ENCODE assay signal across 29 cellular contexts in the genomic region with DNA sequence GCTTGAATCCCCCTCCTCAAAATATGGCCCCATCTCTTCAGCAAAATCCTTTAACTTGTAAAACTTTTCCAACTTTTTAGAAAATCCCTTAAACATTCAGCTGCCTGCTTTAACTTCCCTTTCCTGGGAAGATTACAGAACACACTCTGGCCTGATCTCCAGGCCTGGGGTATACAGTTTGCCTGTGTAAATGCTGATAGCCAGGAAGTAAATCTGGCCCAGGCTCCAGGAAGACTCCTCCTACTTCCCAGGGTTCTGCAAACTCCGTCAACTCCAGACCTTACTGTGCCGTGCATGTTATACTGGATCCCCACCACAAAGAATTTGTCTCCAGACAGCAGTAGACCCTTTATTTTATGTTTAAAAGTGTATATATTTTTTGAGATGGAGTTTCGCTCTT.
"Had no signal": no experiment of that assay in that cellular context is flagged by ENCODE, and none has a peak within 500 bp of the region (broad histone marks: within the 10 kb centered on the region; RNA-seq: fewer than 3 reads in every experiment).

No MANE protein-coding gene starts in this region.

- H3K27me3 ChIP-seq: adrenal gland, cardiac muscle cell, dorsolateral prefrontal cortex, gastroesophageal sphincter, left lung, pancreas, spleen, tibial nerve, vagina had no signal

- ATAC-seq: activated CD8-positive, alpha-beta T cell treated with anti-CD3 and anti-CD28 coated beads for 36 hours; activated T-cell treated with anti-CD3 and anti-CD28 coated beads, Interleukin-2, amount 50 U/mL, for 72 hours; effector memory CD8-positive, alpha-beta T cell; gastroesophageal sphincter; left lung; pancreas; psoas muscle; WTC11 had no signal

- H3K4me1 ChIP-seq: adrenal gland, gastroesophageal sphincter, left lung, pancreas, psoas muscle, spleen, tibial nerve, vagina had no signal

- H3K4me3 ChIP-seq: adrenal gland, cardiac muscle cell, coronary artery, dorsolateral prefrontal cortex, gastroesophageal sphincter, left lung, pancreas, psoas muscle, spleen, tibial nerve, vagina had no signal

- H3K9ac ChIP-seq: SK-N-SH had no signal

- H3K36me3 ChIP-seq: adrenal gland, cardiac muscle cell, gastroesophageal sphincter, left lung, pancreas, spleen, tibial nerve, vagina had no signal

- H3K27ac ChIP-seq: adrenal gland, cardiac muscle cell, coronary artery, dorsolateral prefrontal cortex, gastroesophageal sphincter, left lung, pancreas, psoas muscle, spleen, tibial nerve, vagina had no signal

- DNase-seq: activated CD4-positive, alpha-beta T cell treated with anti-CD3 and anti-CD28 coated beads for 1 hour; activated CD4-positive, alpha-beta T cell treated with anti-CD3 and anti-CD28 coated beads, Interleukin-2, amount 50 U/mL, for 1 hour; activated CD8-positive, alpha-beta T cell treated with anti-CD3 and anti-CD28 coated beads for 36 hours; activated naive CD4-positive, alpha-beta T cell; activated naive CD8-positive, alpha-beta T cell treated with anti-CD3 and anti-CD28 coated beads for 36 hours; activated T-cell treated with anti-CD3 and anti-CD28 coated beads for 4 hours; activated T-cell treated with anti-CD3 and anti-CD28 coated beads, Interleukin-2, amount 50 U/mL, for 72 hours; adrenal gland; aorta; dorsolateral prefrontal cortex; effector memory CD8-positive, alpha-beta T cell; hypothalamus; immature natural killer cell; left lung; naive B cell; nucleus accumbens; pancreas; psoas muscle; SK-N-SH; spleen; stimulated activated naive CD4-positive, alpha-beta T cell; SW 1271; T-helper 2 cell had no signal

- H3K9me3 ChIP-seq: adrenal gland, gastroesophageal sphincter, left lung, pancreas, psoas muscle, SK-N-SH, spleen, tibial nerve, vagina had no signal

- H3K4me2 ChIP-seq: SK-N-SH had no signal
